8 cellular contexts compared by ENCODE assay signal in genomic region chr4:107721436-107722090, GRCh38.
DNase-seq lines count a peak whose midpoint lies in the region; ATAC-seq and TF ChIP-seq lines count a peak whose summit lies in the region.

No MANE protein-coding gene starts in this region.

- peak overlapping the region; percentile 71 for H3K27ac ChIP-seq in C4-2B

- TF ChIP-seq CTCF in C4-2B (conservative IDR thresholded peaks at IDR 0.05) = no peak

- no peak for ATAC-seq in GM18511 (IDR thresholded peaks at IDR 0.05; ENCODE audit: unreplicated experiment)

- DNase-seq in NCI-H69 (lab: John Stamatoyannopoulos, UW) (peak; percentile 34), iPS-NIHi7 (ENCODE audit: extremely low spot score) (peak; percentile 36), GM19240 (ENCODE audit: insufficient read length, low spot score) (no peak), DMS153 (lab: John Stamatoyannopoulos, UW) (no peak)
- DNase-seq in activated naive CD4-positive, alpha-beta T cell (lab: John Stamatoyannopoulos, UW) = peak; percentile 2 to 22 (median 14)
- peak; percentile 44 for DNase-seq in stimulated activated CD8-positive, alpha-beta memory T cell treated with anti-CD3 and anti-CD28 coated beads, Interleukin-4, amount 100 ng/mL, for 24 hours (ENCODE audit: low read depth)

Comparison
In these comparisons a context has a peak if more than half of its experiments do, and no peak if none do; other contexts are left out.
1. DNase-seq: peak in NCI-H69 (single experiment), activated naive CD4-positive, alpha-beta T cell (4 of 4), iPS-NIHi7 (single experiment) and stimulated activated CD8-positive, alpha-beta memory T cell treated with anti-CD3 and anti-CD28 coated beads, Interleukin-4, amount 100 ng/mL, for 24 hours (single experiment); none in GM19240 (single experiment) and DMS153 (single experiment).